ENCODE assay signal across 7 cellular contexts in the genomic region with DNA sequence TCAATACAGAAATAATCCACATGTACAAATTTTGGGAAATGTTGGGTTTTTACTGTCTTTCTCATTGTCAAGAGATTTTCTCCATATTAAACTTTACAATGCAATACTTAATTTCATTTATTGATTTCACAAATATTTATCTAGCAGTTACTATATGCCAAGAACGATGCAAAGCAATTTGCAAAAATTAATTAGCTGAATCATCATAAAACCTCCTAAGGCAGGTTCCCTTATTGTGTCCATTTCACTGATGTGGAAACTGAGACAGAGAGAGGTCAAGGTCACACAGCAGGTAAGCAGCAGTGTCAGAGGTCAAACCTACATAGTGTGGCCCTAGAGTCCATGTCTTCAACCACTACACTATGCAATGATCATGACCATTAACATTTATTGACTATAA.
"Had no signal": no experiment of that assay in that cellular context is flagged by ENCODE, and none has a peak within 500 bp of the region (broad histone marks: within the 10 kb centered on the region; RNA-seq: fewer than 3 reads in every experiment).

No MANE protein-coding gene starts in this region.

- H3K4me2 ChIP-seq: GM23338, KMS-11 had no signal

- H3K9ac ChIP-seq: KMS-11 had no signal

- DNase-seq: H7, Karpas-422, KBM-7 had no signal

- H2AFZ ChIP-seq: GM23338 had no signal

- H3K9me3 ChIP-seq: HAP-1 had no signal

- FAIRE-seq: HTR-8/SVneo had no signal

- H3K4me1 ChIP-seq: HAP-1 had no signal

- H3K36me3 ChIP-seq: HAP-1 had no signal

- ATAC-seq: GM23338 had no signal

- H3K27ac ChIP-seq: KMS-11 had no signal

- H3K4me3 ChIP-seq: GM23338, HAP-1 had no signal
